1 cellular context compared by ENCODE assay signal in the genomic region with DNA sequence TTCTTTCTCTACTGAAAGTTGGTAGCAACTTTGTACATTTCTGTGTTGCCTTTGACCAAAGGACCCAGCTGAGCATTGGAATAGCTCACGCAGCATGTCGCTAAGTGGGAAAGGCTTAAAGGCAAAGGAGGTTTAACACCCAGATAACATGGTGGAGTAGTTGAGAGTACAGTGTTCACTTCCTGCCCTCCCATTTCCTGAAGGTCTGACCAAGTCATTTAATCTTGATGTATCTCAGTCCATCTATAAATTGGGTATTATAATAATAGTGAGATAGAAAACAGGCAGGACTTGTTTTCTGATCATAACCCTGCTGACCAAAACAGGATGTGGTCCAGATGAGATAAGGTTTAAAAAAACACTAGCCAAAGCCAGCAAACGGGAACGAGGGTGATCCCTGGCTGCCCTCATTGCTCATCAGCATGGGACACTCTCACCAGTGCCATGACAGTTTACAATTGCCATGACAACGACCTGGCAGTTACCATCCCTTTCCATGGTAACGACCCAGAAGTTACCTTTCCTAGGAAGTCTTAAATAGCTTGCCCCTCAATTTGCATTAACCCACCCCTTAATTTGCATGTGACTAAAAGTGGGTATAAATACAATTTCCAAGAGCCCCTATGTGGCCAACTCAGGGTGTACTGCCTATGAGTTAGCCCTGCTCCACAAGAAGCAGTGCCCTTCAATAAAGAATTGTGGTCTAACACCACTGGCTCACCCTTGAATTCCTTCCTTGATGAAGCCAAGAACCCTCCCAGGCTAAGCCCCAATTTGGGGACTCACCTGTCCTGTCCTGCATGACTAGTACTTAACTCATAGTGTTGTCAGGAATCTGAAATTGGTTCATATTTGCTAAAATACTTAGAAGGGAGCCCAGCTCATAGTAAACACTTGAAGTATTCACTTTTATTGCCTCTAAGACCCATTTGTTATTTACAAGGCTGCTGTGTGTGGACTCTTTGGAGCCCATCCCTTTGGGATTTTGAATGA.
A peak's percentile ranks its signal among the peaks of the same experiment; 100 is the strongest.
TF ChIP-seq lines count a peak whose summit lies in the region.

No MANE protein-coding gene starts in this region.

TF ChIP-seq in K562, 482 proteins besides CTCF, POLR2A, EP300 and RAD21 (continued from another document):
- TF ChIP-seq RREB1 (CRISPR knock-in tag; IDR thresholded peaks at IDR 0.05): peak; percentile 58; the same call in 1 of the 2 replicates
- TF ChIP-seq CXXC5 (CRISPR knock-in tag; IDR thresholded peaks at IDR 0.05): peak; percentile 34; the same call in 1 of the 2 replicates
- TF ChIP-seq ZBTB12 (CRISPR knock-in tag; IDR thresholded peaks at IDR 0.05): no peak; the same call in 1 of the 2 replicates
- peak; percentile 38; the same call in 1 of the 2 replicates for TF ChIP-seq RHOXF2B (CRISPR knock-in tag; conservative IDR thresholded peaks at IDR 0.05)
- peak; percentile 88 for TF ChIP-seq FOXM1 (IDR thresholded peaks at IDR 0.05; ENCODE audit: low read depth)
- TF ChIP-seq FOXM1 (CRISPR knock-in tag; IDR thresholded peaks at IDR 0.05; ENCODE audit: low read depth): no peak
- TF ChIP-seq TCF3 (CRISPR knock-in tag; IDR thresholded peaks at IDR 0.05): peak; percentile 42
- peak; percentile 95 for TF ChIP-seq ZNF384 (IDR thresholded peaks at IDR 0.05; ENCODE audit: low read depth, low read length)
- TF ChIP-seq ZNF584 (CRISPR knock-in tag; IDR thresholded peaks at IDR 0.05; ENCODE audit: low read depth): peak; percentile 94
- TF ChIP-seq ZNF644 (tag; IDR thresholded peaks at IDR 0.05; ENCODE audit: low read depth): peak; percentile 59
- TF ChIP-seq ZNF239 (CRISPR knock-in tag; IDR thresholded peaks at IDR 0.05): peak; percentile 43
- TF ChIP-seq HDAC2 (IDR thresholded peaks at IDR 0.05): peak; percentile 47; the same call in 1 of the 2 replicates
- peak; percentile 79 for TF ChIP-seq HMBOX1 (IDR thresholded peaks at IDR 0.05)
- TF ChIP-seq ZSCAN32 (CRISPR knock-in tag; IDR thresholded peaks at IDR 0.05): no peak
- TF ChIP-seq MYBL2 (IDR thresholded peaks at IDR 0.05; ENCODE audit: low read depth): no peak
- TF ChIP-seq MYBL2 (CRISPR knock-in tag; IDR thresholded peaks at IDR 0.05; ENCODE audit: borderline replicate concordance): no peak
- TF ChIP-seq ZNF140 (CRISPR knock-in tag; IDR thresholded peaks at IDR 0.05): no peak
- TF ChIP-seq SMAD4 (CRISPR knock-in tag; conservative IDR thresholded peaks at IDR 0.05): peak; percentile 69; the same call in 1 of the 2 replicates
- TF ChIP-seq ATF1 (CRISPR knock-in tag; IDR thresholded peaks at IDR 0.05): no peak
- peak; percentile 59 for TF ChIP-seq ATF1 (tag; IDR thresholded peaks at IDR 0.05)
